24 cellular contexts compared by ENCODE assay signal in the genomic region with DNA sequence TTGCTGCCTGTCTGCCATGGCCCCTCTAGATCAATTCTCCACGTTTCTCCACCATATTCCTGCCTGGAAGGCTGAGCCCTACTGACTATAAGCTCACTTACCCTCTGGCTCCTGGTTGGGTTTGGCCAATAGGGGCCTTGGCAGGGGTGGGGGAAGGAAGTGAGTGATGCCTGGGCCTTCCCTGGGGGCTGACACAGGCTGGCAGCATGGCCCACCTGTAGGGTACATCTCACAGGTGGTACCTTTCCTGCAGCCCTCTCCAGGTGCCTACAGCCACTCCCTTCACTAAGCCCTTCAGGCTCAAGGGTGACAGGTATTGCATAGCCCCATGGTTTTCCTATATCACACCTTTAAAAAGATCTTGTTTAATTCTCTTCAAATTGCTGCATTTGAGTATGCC. TPM values are rescaled to one million over a fixed set of nuclear protein-coding genes. Genes with fewer than 3 reads are reported as not detected.
A peak's percentile ranks its signal among the peaks of the same experiment; 100 is the strongest.
DNase-seq lines count a peak whose midpoint lies in the region; ATAC-seq and TF ChIP-seq lines count a peak whose summit lies in the region.
"Had no signal": no experiment of that assay in that cellular context is flagged by ENCODE, and none has a peak within 500 bp of the region (broad histone marks: within the 10 kb centered on the region; RNA-seq: fewer than 3 reads in every experiment).

No MANE protein-coding gene starts in this region.

- H3K36me3 Mint-ChIP-seq in T-helper 17 cell (ENCODE audit: low read depth) (peaks cover 5% of the 10 kb centered on the region), nephron (ENCODE audit: low read depth) (peaks cover 47% of the 10 kb centered on the region)

- no peak overlapping the region for H3K4me3 ChIP-seq in HEK293 (ENCODE audit: low read depth, low read length)
- H3K4me3 ChIP-seq: A549; BLaER1 treated with 17β-estradiol and CSF1 and Interleukin-3, amounts not matched to agents 10 nM and 100 nM; GM23338 had no signal

- TF ChIP-seq CTCF in HEK293 (tag by site-specific recombination; IDR thresholded peaks at IDR 0.05) (no peak), nephron (IDR thresholded peaks at IDR 0.05; ENCODE audit: unreplicated experiment in 3 of 3) (no peak)

- no peak overlapping the region for H3K27ac ChIP-seq in HEK293 (ENCODE audit: extremely low read depth, low read depth, low read length)
- H3K27ac ChIP-seq: A549; BLaER1 treated with 17β-estradiol and CSF1 and Interleukin-3, amounts not matched to agents 10 nM and 100 nM had no signal

- H3K36me3 ChIP-seq in HEK293 (ENCODE audit: control insufficient read depth in 2 of 2, insufficient read depth in 1 of 2, low read length in 2 of 2), result peaks cover 51 to 71% of the 10 kb centered on the region in 2 experiments

- H3K4me3 Mint-ChIP-seq in T-helper 17 cell (no peak overlapping the region), nephron (peak overlapping the region; percentile 44 to 56 (median 50))
- H3K4me3 Mint-ChIP-seq: CD14-positive monocyte, GM23338, H9, HFFc6 had no signal

- DNase-seq in T-helper 17 cell (no peak), erythroblast (lab: John Stamatoyannopoulos, UW) (no peak)
- DNase-seq: 8988T; ACHN; AML-193; BE2C; CD4-positive, alpha-beta T cell; CD8-positive, alpha-beta memory T cell; DMS 273 treated with DMSO at 0.1 percent for 48 hours; DMS79; GF-D8; H9; HFFc6 had no signal

- peaks cover 4% of the 10 kb centered on the region; the same call in 1 of the 2 replicates for H3K4me1 ChIP-seq in HEK293 (ENCODE audit: control insufficient read depth, insufficient read depth, low read length)
- H3K4me1 ChIP-seq: BE2C had no signal

- H3K4me1 Mint-ChIP-seq in T-helper 17 cell (peaks cover 14% of the 10 kb centered on the region), nephron (peaks cover 12% of the 10 kb centered on the region)

- no peaks in the 10 kb centered on the region for H3K27me3 Mint-ChIP-seq in T-helper 17 cell
- H3K27me3 Mint-ChIP-seq in nephron (ENCODE audit: low read depth), result no peaks in the 10 kb centered on the region
- H3K27me3 Mint-ChIP-seq: CD4-positive, alpha-beta T cell had no signal

- H3K9me3 ChIP-seq in HEK293 (ENCODE audit: control insufficient read depth, insufficient read depth, low read depth, low read length), result no peaks in the 10 kb centered on the region
- H3K9me3 ChIP-seq in T-helper 17 cell (ENCODE audit: control insufficient read depth, low read length, poor library complexity, severe bottlenecking), result no peaks in the 10 kb centered on the region
- H3K9me3 ChIP-seq: A549; BE2C; BLaER1 treated with 17β-estradiol and CSF1 and Interleukin-3, amounts not matched to agents 10 nM and 100 nM had no signal

- POLR2A ChIA-PET in HEK293 (lab: Yijun Ruan, JAX), result no interaction called here

- CTCF ChIA-PET in HEK293 (lab: Yijun Ruan, JAX), result interaction anchor here (0.5 to 2.0 kb wide), 2 partner anchors 15 to 165 kb away, joined by 3 to 7 read pairs; no protein-coding TSS in a partner anchor

- ATAC-seq in T-helper 17 cell (no peak), HG03457 (IDR thresholded peaks at IDR 0.05; ENCODE audit: unreplicated experiment) (no peak), GM18861 (IDR thresholded peaks at IDR 0.05; ENCODE audit: unreplicated experiment) (no peak), GM21381 (IDR thresholded peaks at IDR 0.05; ENCODE audit: unreplicated experiment) (no peak)
- ATAC-seq: A549, GM23338, HCT116 had no signal

- no peak for TF ChIP-seq POLR2A in erythroblast (IDR thresholded peaks at IDR 0.05; ENCODE audit: low read length)

- H3K27ac Mint-ChIP-seq in T-helper 17 cell, result peak overlapping the region; percentile 8
- no peak overlapping the region for H3K27ac Mint-ChIP-seq in nephron
- H3K27ac Mint-ChIP-seq: CD4-positive, alpha-beta T cell; GM23338; H9; HFFc6 had no signal

- no peaks in the 10 kb centered on the region for H3K9me3 Mint-ChIP-seq in nephron
- H3K9me3 Mint-ChIP-seq: CD14-positive monocyte; CD4-positive, alpha-beta T cell; CD8-positive, alpha-beta memory T cell; GM23338; H9; HFFc6 had no signal

TF ChIP-seq in HEK293, 187 proteins besides CTCF, POLR2A, EP300 and RAD21:
- TF ChIP-seq SCRT1 (tag by site-specific recombination; IDR thresholded peaks at IDR 0.05; ENCODE audit: borderline replicate concordance), result 0 out of 2 replicates have a peak, but pooled peaks have one; percentile 53
- TF ChIP-seq SCRT2 (tag by site-specific recombination; IDR thresholded peaks at IDR 0.05), result peak; percentile 68; the same call in 1 of the 2 replicates
- TF ChIP-seq ZNF701 (tag by site-specific recombination; IDR thresholded peaks at IDR 0.05), result no peak
- TF ChIP-seq, protein P1, sequence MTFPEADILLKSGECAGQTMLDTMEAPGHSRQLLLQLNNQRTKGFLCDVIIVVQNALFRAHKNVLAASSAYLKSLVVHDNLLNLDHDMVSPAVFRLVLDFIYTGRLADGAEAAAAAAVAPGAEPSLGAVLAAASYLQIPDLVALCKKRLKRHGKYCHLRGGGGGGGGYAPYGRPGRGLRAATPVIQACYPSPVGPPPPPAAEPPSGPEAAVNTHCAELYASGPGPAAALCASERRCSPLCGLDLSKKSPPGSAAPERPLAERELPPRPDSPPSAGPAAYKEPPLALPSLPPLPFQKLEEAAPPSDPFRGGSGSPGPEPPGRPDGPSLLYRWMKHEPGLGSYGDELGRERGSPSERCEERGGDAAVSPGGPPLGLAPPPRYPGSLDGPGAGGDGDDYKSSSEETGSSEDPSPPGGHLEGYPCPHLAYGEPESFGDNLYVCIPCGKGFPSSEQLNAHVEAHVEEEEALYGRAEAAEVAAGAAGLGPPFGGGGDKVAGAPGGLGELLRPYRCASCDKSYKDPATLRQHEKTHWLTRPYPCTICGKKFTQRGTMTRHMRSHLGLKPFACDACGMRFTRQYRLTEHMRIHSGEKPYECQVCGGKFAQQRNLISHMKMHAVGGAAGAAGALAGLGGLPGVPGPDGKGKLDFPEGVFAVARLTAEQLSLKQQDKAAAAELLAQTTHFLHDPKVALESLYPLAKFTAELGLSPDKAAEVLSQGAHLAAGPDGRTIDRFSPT (tag by site-specific recombination; IDR thresholded peaks at IDR 0.05), result no peak
- TF ChIP-seq HOXA7 (CRISPR knock-in tag; IDR thresholded peaks at IDR 0.05; ENCODE audit: borderline replicate concordance), result no peak
- TF ChIP-seq ZBTB20 (tag by site-specific recombination; IDR thresholded peaks at IDR 0.05), result no peak

RNA-seq across cellular contexts. Expression of a gene that starts 3.5 kb away (rescaled TPM):
- 10 to 100 TPM; 10.6 to 15.8 TPM for total RNA-seq in T-helper 17 cell

RNA-seq across cellular contexts. Expression of a gene that starts 40.9 kb away (rescaled TPM):
- total RNA-seq in T-helper 17 cell, result 10 to 100 TPM; 26.9 to 36.2 TPM

RNA-seq across cellular contexts. Expression of a gene that starts 51.2 kb away (rescaled TPM):
- under 1 TPM; 0.05 to 0.10 TPM for total RNA-seq in T-helper 17 cell
- total RNA-seq: G401 had no signal
